Comparison of ENCODE assay signal across 8 cellular contexts in the genomic region with DNA sequence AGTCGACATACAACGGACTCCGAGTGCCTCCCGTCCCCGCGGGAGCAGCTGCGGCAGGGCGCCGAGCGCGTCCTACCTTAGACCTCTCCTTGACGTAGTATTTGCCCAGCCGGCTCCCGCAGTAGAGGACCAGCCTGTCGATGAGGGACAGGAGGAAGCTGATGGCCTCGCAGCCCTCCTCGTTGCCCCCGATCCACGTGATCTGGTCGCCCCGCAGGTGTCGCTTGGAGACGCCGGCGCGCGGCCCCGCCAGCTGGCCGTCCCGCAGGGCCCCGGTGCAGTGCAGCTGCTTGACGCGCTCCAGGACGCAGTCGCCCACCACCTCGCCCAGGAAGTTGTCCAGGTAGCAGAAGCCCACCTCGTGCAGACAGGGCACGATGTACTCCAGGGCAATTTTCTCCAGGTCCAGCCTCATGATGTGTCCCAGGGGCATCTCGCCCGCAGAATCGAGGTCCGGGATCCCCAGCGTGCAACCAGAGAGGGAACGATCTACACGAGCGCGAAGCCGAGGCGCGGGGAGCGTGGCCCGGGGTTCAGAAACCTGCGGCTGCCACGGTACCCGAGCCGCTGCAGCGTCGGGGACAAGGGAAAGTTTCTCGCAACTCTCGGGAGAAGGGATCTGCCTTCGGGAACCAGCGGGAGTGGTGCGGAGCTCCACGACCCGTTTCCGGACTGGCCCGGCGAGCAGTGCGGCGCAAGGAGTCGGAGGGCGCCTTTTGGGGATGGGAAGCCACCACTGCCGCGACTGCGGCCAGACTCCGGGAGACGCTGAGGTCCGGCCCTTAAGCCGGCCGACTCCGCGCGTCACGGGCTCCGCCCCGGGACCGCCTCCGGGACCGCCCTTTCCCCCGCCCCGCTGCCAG. TPM values are rescaled to one million over a fixed set of nuclear protein-coding genes. Genes with fewer than 3 reads are reported as not detected.
DNase-seq lines count a peak whose midpoint lies in the region; ATAC-seq and TF ChIP-seq lines count a peak whose summit lies in the region.

TSS of gene EGLN3 (minus strand) at position 755 of the 863 bp plus-strand sequence. CDS start at position 433, 322 bp downstream.

- H3K27ac ChIP-seq in RWPE2 (ENCODE audit: poor library complexity, severe bottlenecking), result no peak within 1 kb of the TSS
- H3K27ac ChIP-seq in upper lobe of left lung, result peak within 1 kb of the TSS in 3 of 4 donors; percentile 19 to 60 (median 38)

- no peaks in the 10 kb centered on the region for H3K9me3 Mint-ChIP-seq in activated naive CD8-positive, alpha-beta T cell treated with anti-CD3 and anti-CD28 coated beads for 36 hours

- peaks cover 3% of the 10 kb centered on the region for H3K4me1 Mint-ChIP-seq in activated naive CD8-positive, alpha-beta T cell treated with anti-CD3 and anti-CD28 coated beads for 36 hours

- TF ChIP-seq POLR2A in upper lobe of left lung (IDR thresholded peaks at IDR 0.05), result peak in 3 of 4 donors; percentile 36 to 84 (median 55)

- DNase-seq in DMS153 (lab: John Stamatoyannopoulos, UW) (peak; percentile 87), HUDEP-2 (lab: John Stamatoyannopoulos, UW; ENCODE audit: unreplicated experiment in 76 of 76) (peak in 52 of 76 experiments; percentile 5 to 76 (median 48)), RWPE2 (ENCODE audit: low spot score) (peak; percentile 91), Right ventricle myocardium inferior (ENCODE audit: missing footprints) (peak; percentile 93), occipital lobe (lab: John Stamatoyannopoulos, UW) (peak; percentile 90), upper lobe of left lung (peak; percentile 77 to 97)
- peak; percentile 60 for DNase-seq in activated naive CD8-positive, alpha-beta T cell treated with anti-CD3 and anti-CD28 coated beads for 36 hours

- peaks cover 73% of the 10 kb centered on the region for H3K27me3 Mint-ChIP-seq in activated naive CD8-positive, alpha-beta T cell treated with anti-CD3 and anti-CD28 coated beads for 36 hours

- H3K27ac Mint-ChIP-seq in activated naive CD8-positive, alpha-beta T cell treated with anti-CD3 and anti-CD28 coated beads for 36 hours, result no peak within 1 kb of the TSS

- H3K27me3 ChIP-seq in RWPE2 (ENCODE audit: insufficient read depth, poor library complexity, severe bottlenecking) (no peaks in the 10 kb centered on the region), upper lobe of left lung (peaks cover 0 to 8% (median 3%) of the 10 kb centered on the region in 4 donors)

- H3K4me3 ChIP-seq in RWPE2 (ENCODE audit: severe bottlenecking) (peak within 1 kb of the TSS; percentile 48), upper lobe of left lung (peak within 1 kb of the TSS; percentile 20 to 73 (median 59))

- H3K4me3 Mint-ChIP-seq in activated naive CD8-positive, alpha-beta T cell treated with anti-CD3 and anti-CD28 coated beads for 36 hours, result peak within 1 kb of the TSS; percentile 79

- ATAC-seq in GM21367 (IDR thresholded peaks at IDR 0.05; ENCODE audit: unreplicated experiment), result peak; percentile 79
- peak; percentile 95 for ATAC-seq in RWPE2 (ENCODE audit: low read depth)
- peak; percentile 99 for ATAC-seq in Right ventricle myocardium inferior
- peak; percentile 92 to 99 for ATAC-seq in upper lobe of left lung (ENCODE audit: low FRiP score in 2 of 2)

- H3K9me3 ChIP-seq in RWPE2 (ENCODE audit: severe bottlenecking), result no peaks in the 10 kb centered on the region
- no peaks in the 10 kb centered on the region for H3K9me3 ChIP-seq in upper lobe of left lung

- TF ChIP-seq CTCF in RWPE2 (IDR thresholded peaks at IDR 0.05; ENCODE audit: poor library complexity, severe bottlenecking), result no peak
- no peak for TF ChIP-seq CTCF in upper lobe of left lung (IDR thresholded peaks at IDR 0.05)

- H3K4me1 ChIP-seq in RWPE2 (ENCODE audit: insufficient read depth, poor library complexity, severe bottlenecking) (peaks cover 12% of the 10 kb centered on the region), upper lobe of left lung (peaks cover 10 to 18% (median 16%) of the 10 kb centered on the region in 4 donors)

- intact Hi-C loops in Right ventricle myocardium inferior (cut with DNase I), result loop anchor here (1.0 to 5.0 kb wide), 6 partner anchors 84 to 282 kb away; no protein-coding TSS in a partner anchor

- H3K36me3 Mint-ChIP-seq in activated naive CD8-positive, alpha-beta T cell treated with anti-CD3 and anti-CD28 coated beads for 36 hours, result no peaks in the 10 kb centered on the region

- H3K36me3 ChIP-seq in RWPE2 (ENCODE audit: low read depth) (peaks cover 19% of the 10 kb centered on the region), upper lobe of left lung (no peaks in the 10 kb centered on the region)

- WGBS in upper lobe of left lung, 2 donors, result 3 to 4% methylated on average over 37 to 62 of the region's 91 CpGs

- no peak for TF ChIP-seq EP300 in upper lobe of left lung (IDR thresholded peaks at IDR 0.05)

RNA-seq across cellular contexts. Expression of gene EGLN3, which starts in this region (rescaled TPM):
- total RNA-seq in activated naive CD8-positive, alpha-beta T cell treated with anti-CD3 and anti-CD28 coated beads for 36 hours, result 1 to 10 TPM; 1.4 to 1.7 TPM
- total RNA-seq in Right ventricle myocardium inferior (136 TPM), occipital lobe (9.7 TPM), upper lobe of left lung (10 to 100 TPM in 3 of 6 donors, 1 to 10 TPM in 3; 2.9 to 12.6 (median 8.5) TPM)

Comparison
In these comparisons a context has a peak if more than half of its experiments do, and no peak if none do; other contexts are left out.
1. RNA of gene EGLN3 (total RNA-seq): 136 TPM in Right ventricle myocardium inferior (single experiment); 2.9 to 12.6 TPM in upper lobe of left lung, 9.7 TPM in occipital lobe (single experiment) and 1.4 to 1.7 TPM in activated naive CD8-positive, alpha-beta T cell treated with anti-CD3 and anti-CD28 coated beads for 36 hours; every median in the first group is over 10 times any median in the second.
2. Peak in every context shown above with its lines, with median percentiles within 50 percentile points of each other: DNase-seq and ATAC-seq.